Comparison of ENCODE assay signal across 1 cellular context in the genomic region with DNA sequence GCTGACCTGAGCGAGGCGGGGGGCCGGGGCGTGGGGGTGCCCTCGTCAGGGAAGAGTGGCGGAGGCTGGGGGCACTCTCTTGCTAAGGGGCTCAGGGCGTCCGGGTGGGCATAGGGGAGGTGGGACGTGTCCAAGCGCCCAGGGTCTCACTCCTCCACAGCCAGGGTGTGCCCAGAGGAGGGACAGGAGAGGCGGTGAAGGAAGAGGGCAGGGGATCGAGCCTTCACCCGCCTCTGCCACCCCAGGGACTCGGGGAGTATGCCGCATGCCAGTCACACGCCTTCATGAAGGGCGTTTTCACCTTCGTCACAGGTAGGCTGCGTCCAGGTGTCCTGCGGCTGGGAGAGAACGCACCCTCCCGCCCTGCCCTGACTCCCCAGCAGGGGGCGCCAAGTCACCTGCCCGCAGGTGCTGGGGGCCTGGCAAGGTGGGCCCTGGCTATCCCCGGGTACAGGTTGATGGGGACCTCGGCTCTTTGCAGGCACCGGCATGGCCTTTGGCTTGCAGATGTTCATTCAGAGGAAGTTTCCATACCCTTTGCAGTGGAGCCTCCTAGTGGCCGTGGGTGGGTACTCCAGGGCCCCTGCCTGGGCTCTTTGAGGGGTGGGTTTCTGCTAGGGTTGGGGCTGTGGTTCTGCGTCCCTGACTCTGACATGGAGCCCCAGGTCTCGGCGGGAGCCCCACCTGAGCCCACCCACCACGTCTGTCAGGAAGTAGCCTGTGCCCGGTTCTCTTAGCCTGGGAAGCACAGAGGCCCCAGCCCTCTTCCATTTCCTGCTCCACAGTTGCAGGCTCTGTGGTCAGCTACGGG.
TF ChIP-seq lines count a peak whose summit lies in the region.

No MANE protein-coding gene starts in this region.

TF ChIP-seq in HepG2, 621 proteins besides CTCF, POLR2A, EP300 and RAD21 (continued from another document and continues in another):
- TF ChIP-seq ARID5B (CRISPR knock-in tag; IDR thresholded peaks at IDR 0.05), result no peak
- TF ChIP-seq, protein P1, sequence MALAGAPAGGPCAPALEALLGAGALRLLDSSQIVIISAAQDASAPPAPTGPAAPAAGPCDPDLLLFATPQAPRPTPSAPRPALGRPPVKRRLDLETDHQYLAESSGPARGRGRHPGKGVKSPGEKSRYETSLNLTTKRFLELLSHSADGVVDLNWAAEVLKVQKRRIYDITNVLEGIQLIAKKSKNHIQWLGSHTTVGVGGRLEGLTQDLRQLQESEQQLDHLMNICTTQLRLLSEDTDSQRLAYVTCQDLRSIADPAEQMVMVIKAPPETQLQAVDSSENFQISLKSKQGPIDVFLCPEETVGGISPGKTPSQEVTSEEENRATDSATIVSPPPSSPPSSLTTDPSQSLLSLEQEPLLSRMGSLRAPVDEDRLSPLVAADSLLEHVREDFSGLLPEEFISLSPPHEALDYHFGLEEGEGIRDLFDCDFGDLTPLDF (CRISPR knock-in tag; IDR thresholded peaks at IDR 0.05), result no peak
- peak; percentile 39; the same call in 1 of the 2 replicates for TF ChIP-seq NRL (CRISPR knock-in tag; IDR thresholded peaks at IDR 0.05; ENCODE audit: borderline replicate concordance)
- TF ChIP-seq ZNF225 (CRISPR knock-in tag; IDR thresholded peaks at IDR 0.05), result 0 out of 2 replicates have a peak, but pooled peaks have one; percentile 7
- peak; percentile 1; the same call in 1 of the 2 replicates for TF ChIP-seq ZC3H13 (CRISPR knock-in tag; IDR thresholded peaks at IDR 0.05)
- 0 out of 2 replicates have a peak, but pooled peaks have one; percentile 32 for TF ChIP-seq ZNF430 (CRISPR knock-in tag; IDR thresholded peaks at IDR 0.05)
- no peak for TF ChIP-seq MATR3 (CRISPR knock-in tag; IDR thresholded peaks at IDR 0.05)
- no peak for TF ChIP-seq ATF7 (IDR thresholded peaks at IDR 0.05)
- no peak for TF ChIP-seq ATF7 (CRISPR knock-in tag; IDR thresholded peaks at IDR 0.05)
- TF ChIP-seq ZNF33A (CRISPR knock-in tag; IDR thresholded peaks at IDR 0.05; ENCODE audit: borderline replicate concordance), result no peak
- 0 out of 2 replicates have a peak, but pooled peaks have one; percentile 59 for TF ChIP-seq GZF1 (CRISPR knock-in tag; IDR thresholded peaks at IDR 0.05)
- no peak for TF ChIP-seq DPF2 (CRISPR knock-in tag; IDR thresholded peaks at IDR 0.05; ENCODE audit: borderline replicate concordance, low read depth)
- peak; percentile 39; the same call in 1 of the 2 replicates for TF ChIP-seq CBX5 (CRISPR knock-in tag; IDR thresholded peaks at IDR 0.05; ENCODE audit: borderline replicate concordance)
- TF ChIP-seq, protein P2, sequence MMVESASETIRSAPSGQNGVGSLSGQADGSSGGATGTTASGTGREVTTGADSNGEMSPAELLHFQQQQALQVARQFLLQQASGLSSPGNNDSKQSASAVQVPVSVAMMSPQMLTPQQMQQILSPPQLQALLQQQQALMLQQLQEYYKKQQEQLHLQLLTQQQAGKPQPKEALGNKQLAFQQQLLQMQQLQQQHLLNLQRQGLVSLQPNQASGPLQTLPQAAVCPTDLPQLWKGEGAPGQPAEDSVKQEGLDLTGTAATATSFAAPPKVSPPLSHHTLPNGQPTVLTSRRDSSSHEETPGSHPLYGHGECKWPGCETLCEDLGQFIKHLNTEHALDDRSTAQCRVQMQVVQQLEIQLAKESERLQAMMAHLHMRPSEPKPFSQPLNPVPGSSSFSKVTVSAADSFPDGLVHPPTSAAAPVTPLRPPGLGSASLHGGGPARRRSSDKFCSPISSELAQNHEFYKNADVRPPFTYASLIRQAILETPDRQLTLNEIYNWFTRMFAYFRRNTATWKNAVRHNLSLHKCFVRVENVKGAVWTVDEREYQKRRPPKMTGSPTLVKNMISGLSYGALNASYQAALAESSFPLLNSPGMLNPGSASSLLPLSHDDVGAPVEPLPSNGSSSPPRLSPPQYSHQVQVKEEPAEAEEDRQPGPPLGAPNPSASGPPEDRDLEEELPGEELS (CRISPR knock-in tag; IDR thresholded peaks at IDR 0.05), result no peak
- TF ChIP-seq KLF12 (CRISPR knock-in tag; IDR thresholded peaks at IDR 0.05; ENCODE audit: borderline replicate concordance), result no peak; the same call in 1 of the 2 replicates
- TF ChIP-seq CC2D1A (CRISPR knock-in tag; IDR thresholded peaks at IDR 0.05), result 0 out of 2 replicates have a peak, but pooled peaks have one; percentile 49
- TF ChIP-seq ELF3 (CRISPR knock-in tag; IDR thresholded peaks at IDR 0.05), result no peak
- TF ChIP-seq, protein P3, sequence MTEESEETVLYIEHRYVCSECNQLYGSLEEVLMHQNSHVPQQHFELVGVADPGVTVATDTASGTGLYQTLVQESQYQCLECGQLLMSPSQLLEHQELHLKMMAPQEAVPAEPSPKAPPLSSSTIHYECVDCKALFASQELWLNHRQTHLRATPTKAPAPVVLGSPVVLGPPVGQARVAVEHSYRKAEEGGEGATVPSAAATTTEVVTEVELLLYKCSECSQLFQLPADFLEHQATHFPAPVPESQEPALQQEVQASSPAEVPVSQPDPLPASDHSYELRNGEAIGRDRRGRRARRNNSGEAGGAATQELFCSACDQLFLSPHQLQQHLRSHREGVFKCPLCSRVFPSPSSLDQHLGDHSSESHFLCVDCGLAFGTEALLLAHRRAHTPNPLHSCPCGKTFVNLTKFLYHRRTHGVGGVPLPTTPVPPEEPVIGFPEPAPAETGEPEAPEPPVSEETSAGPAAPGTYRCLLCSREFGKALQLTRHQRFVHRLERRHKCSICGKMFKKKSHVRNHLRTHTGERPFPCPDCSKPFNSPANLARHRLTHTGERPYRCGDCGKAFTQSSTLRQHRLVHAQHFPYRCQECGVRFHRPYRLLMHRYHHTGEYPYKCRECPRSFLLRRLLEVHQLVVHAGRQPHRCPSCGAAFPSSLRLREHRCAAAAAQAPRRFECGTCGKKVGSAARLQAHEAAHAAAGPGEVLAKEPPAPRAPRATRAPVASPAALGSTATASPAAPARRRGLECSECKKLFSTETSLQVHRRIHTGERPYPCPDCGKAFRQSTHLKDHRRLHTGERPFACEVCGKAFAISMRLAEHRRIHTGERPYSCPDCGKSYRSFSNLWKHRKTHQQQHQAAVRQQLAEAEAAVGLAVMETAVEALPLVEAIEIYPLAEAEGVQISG (CRISPR knock-in tag; IDR thresholded peaks at IDR 0.05), result peak; percentile 43; the same call in 1 of the 2 replicates
- TF ChIP-seq ZBTB21 (CRISPR knock-in tag; IDR thresholded peaks at IDR 0.05), result no peak
- no peak for TF ChIP-seq ZNF670 (CRISPR knock-in tag; IDR thresholded peaks at IDR 0.05; ENCODE audit: borderline replicate concordance)
- TF ChIP-seq RFXANK (CRISPR knock-in tag; IDR thresholded peaks at IDR 0.05), result no peak
- TF ChIP-seq NONO (IDR thresholded peaks at IDR 0.05), result no peak
- TF ChIP-seq NONO (CRISPR knock-in tag; conservative IDR thresholded peaks at IDR 0.05), result peak; percentile 59
- TF ChIP-seq ZNF614 (CRISPR knock-in tag; IDR thresholded peaks at IDR 0.05; ENCODE audit: borderline replicate concordance), result no peak
- TF ChIP-seq ZNF891 (CRISPR knock-in tag; IDR thresholded peaks at IDR 0.05), result no peak; the same call in 1 of the 2 replicates
- TF ChIP-seq, protein P4, sequence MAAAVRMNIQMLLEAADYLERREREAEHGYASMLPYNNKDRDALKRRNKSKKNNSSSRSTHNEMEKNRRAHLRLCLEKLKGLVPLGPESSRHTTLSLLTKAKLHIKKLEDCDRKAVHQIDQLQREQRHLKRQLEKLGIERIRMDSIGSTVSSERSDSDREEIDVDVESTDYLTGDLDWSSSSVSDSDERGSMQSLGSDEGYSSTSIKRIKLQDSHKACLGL (CRISPR knock-in tag; IDR thresholded peaks at IDR 0.05), result no peak; the same call in 1 of the 2 replicates
- TF ChIP-seq TOPORS (CRISPR knock-in tag; IDR thresholded peaks at IDR 0.05), result no peak
- TF ChIP-seq NFE2 (CRISPR knock-in tag; IDR thresholded peaks at IDR 0.05), result no peak
- TF ChIP-seq ZSCAN30 (CRISPR knock-in tag; IDR thresholded peaks at IDR 0.05), result no peak
- no peak for TF ChIP-seq ZNF672 (CRISPR knock-in tag; IDR thresholded peaks at IDR 0.05)
- TF ChIP-seq HHEX (CRISPR knock-in tag; IDR thresholded peaks at IDR 0.05), result no peak
- TF ChIP-seq TBP (CRISPR knock-in tag; IDR thresholded peaks at IDR 0.05), result no peak
- no peak for TF ChIP-seq ZNF460 (CRISPR knock-in tag; IDR thresholded peaks at IDR 0.05; ENCODE audit: borderline replicate concordance)
- no peak for TF ChIP-seq ASH2L (IDR thresholded peaks at IDR 0.05; ENCODE audit: insufficient read length, low read depth, low read length)
- no peak for TF ChIP-seq ZNF550 (CRISPR knock-in tag; IDR thresholded peaks at IDR 0.05; ENCODE audit: borderline replicate concordance)
- TF ChIP-seq CEBPG (CRISPR knock-in tag; IDR thresholded peaks at IDR 0.05), result no peak
- no peak for TF ChIP-seq ZNF17 (CRISPR knock-in tag; IDR thresholded peaks at IDR 0.05)
- TF ChIP-seq PREB (CRISPR knock-in tag; IDR thresholded peaks at IDR 0.05), result no peak
- TF ChIP-seq TCF12 (IDR thresholded peaks at IDR 0.05), result no peak
- TF ChIP-seq TCF12 (CRISPR knock-in tag; IDR thresholded peaks at IDR 0.05), result peak; percentile 37; the same call in 1 of the 2 replicates
- TF ChIP-seq BCL6 (CRISPR knock-in tag; IDR thresholded peaks at IDR 0.05), result no peak
- peak in 1 of 2 experiments; percentile 34; a peak in 2 of 4 replicates for TF ChIP-seq KLF16 (CRISPR knock-in tag; IDR thresholded peaks at IDR 0.05)
- TF ChIP-seq MLX (CRISPR knock-in tag; IDR thresholded peaks at IDR 0.05), result no peak
- TF ChIP-seq PCBP1 (IDR thresholded peaks at IDR 0.05; ENCODE audit: borderline replicate concordance, low read depth, low read length), result peak; percentile 89; the same call in 1 of the 2 replicates
- TF ChIP-seq MTA1 (CRISPR knock-in tag; IDR thresholded peaks at IDR 0.05; ENCODE audit: borderline replicate concordance), result no peak
- TF ChIP-seq HOXA3 (CRISPR knock-in tag; IDR thresholded peaks at IDR 0.05), result 0 out of 2 replicates have a peak, but pooled peaks have one; percentile 22
- TF ChIP-seq PAX8 (CRISPR knock-in tag; IDR thresholded peaks at IDR 0.05; ENCODE audit: borderline replicate concordance), result no peak
- TF ChIP-seq ZNF775 (CRISPR knock-in tag; IDR thresholded peaks at IDR 0.05; ENCODE audit: borderline replicate concordance), result no peak
- peak; percentile 66; the same call in 1 of the 2 replicates for TF ChIP-seq WIZ (CRISPR knock-in tag; IDR thresholded peaks at IDR 0.05)
- no peak; the same call in 1 of the 2 replicates for TF ChIP-seq POLR2AphosphoS5 (IDR thresholded peaks at IDR 0.05; ENCODE audit: low read depth, low read length)
- no peak for TF ChIP-seq SMARCE1 (IDR thresholded peaks at IDR 0.05; ENCODE audit: borderline replicate concordance)
